In genomic region chr7:98284335-98285036, GRCh38 we compare ENCODE assay signal across 8 cellular contexts. TPM values are rescaled to one million over a fixed set of nuclear protein-coding genes. Genes with fewer than 3 reads are reported as not detected.
A peak's percentile ranks its signal among the peaks of the same experiment; 100 is the strongest.
DNase-seq lines count a peak whose midpoint lies in the region; ATAC-seq and TF ChIP-seq lines count a peak whose summit lies in the region.

No MANE protein-coding gene starts in this region.

- DNase-seq in HFFc6 = peak; percentile 85
- no peak for DNase-seq in activated T-helper 2 cell treated with anti-CD3 and anti-CD28 coated beads, Interferon-gamma antibody, Interleukin-2, Interleukin-4, amounts not matched to agents 10 μg/mL and 5 μg/mL and 100 μg/mL, durations not matched to agents 14 hours and 24 hours and 36 hours (ENCODE audit: low spot score)
- DNase-seq in cardiac septum (ENCODE audit: low spot score) = peak; percentile 92
- peak; percentile 94 for DNase-seq in posterior vena cava (ENCODE audit: low spot score)
- DNase-seq in GM10248 (ENCODE audit: extremely low spot score) = no peak
- no peak for DNase-seq in stimulated activated naive CD4-positive, alpha-beta T cell (lab: John Stamatoyannopoulos, UW)
- DNase-seq in stimulated activated CD4-positive, alpha-beta T cell treated with anti-CD3 and anti-CD28 coated beads, Interleukin-4, amount 100 ng/mL, for 4 hours = no peak

- intact Hi-C loops in activated T-helper 2 cell treated with anti-CD3 and anti-CD28 coated beads, Interferon-gamma antibody, Interleukin-2, Interleukin-4, amounts not matched to agents 10 μg/mL and 5 μg/mL and 100 μg/mL, durations not matched to agents 14 hours and 24 hours and 36 hours (cut with micrococcal nuclease) = loop anchor here (5.0 to 10.0 kb wide), 2 partner anchors 118 to 180 kb away; partner anchors contain the start of genes BAIAP2L1 and LMTK2
- intact Hi-C loops in cardiac septum (cut with DNase I) (no loop called here), posterior vena cava (cut with DNase I) (no loop called here)

- peak overlapping the region; percentile 96 for H3K4me3 Mint-ChIP-seq in HFFc6
- peak overlapping the region; percentile 8 for H3K4me3 Mint-ChIP-seq in activated T-helper 2 cell treated with anti-CD3 and anti-CD28 coated beads, Interferon-gamma antibody, Interleukin-2, Interleukin-4, amounts not matched to agents 10 μg/mL and 5 μg/mL and 100 μg/mL, durations not matched to agents 14 hours and 24 hours and 36 hours (ENCODE audit: low read depth)

- H3K4me1 Mint-ChIP-seq in HFFc6 (ENCODE audit: low read depth) = peaks cover 54% of the 10 kb centered on the region
- H3K4me1 Mint-ChIP-seq in activated T-helper 2 cell treated with anti-CD3 and anti-CD28 coated beads, Interferon-gamma antibody, Interleukin-2, Interleukin-4, amounts not matched to agents 10 μg/mL and 5 μg/mL and 100 μg/mL, durations not matched to agents 14 hours and 24 hours and 36 hours (ENCODE audit: low read depth) = peaks cover 13% of the 10 kb centered on the region

- peaks cover 16% of the 10 kb centered on the region for H3K27me3 Mint-ChIP-seq in HFFc6 (ENCODE audit: insufficient read depth)
- H3K27me3 Mint-ChIP-seq in activated T-helper 2 cell treated with anti-CD3 and anti-CD28 coated beads, Interferon-gamma antibody, Interleukin-2, Interleukin-4, amounts not matched to agents 10 μg/mL and 5 μg/mL and 100 μg/mL, durations not matched to agents 14 hours and 24 hours and 36 hours (ENCODE audit: low read depth) = no peaks in the 10 kb centered on the region

- POLR2A ChIA-PET in GM10248 (lab: Yijun Ruan, JAX) = no interaction called here

- H3K9me3 Mint-ChIP-seq in HFFc6 = no peaks in the 10 kb centered on the region
- no peaks in the 10 kb centered on the region for H3K9me3 Mint-ChIP-seq in activated T-helper 2 cell treated with anti-CD3 and anti-CD28 coated beads, Interferon-gamma antibody, Interleukin-2, Interleukin-4, amounts not matched to agents 10 μg/mL and 5 μg/mL and 100 μg/mL, durations not matched to agents 14 hours and 24 hours and 36 hours

- TF ChIP-seq CTCF in HFFc6 (IDR thresholded peaks at IDR 0.05) = peak; percentile 44; the same call in 1 of the 2 replicates
- no peak for TF ChIP-seq CTCF in GM10248 (IDR thresholded peaks at IDR 0.05; ENCODE audit: control extremely low read depth, extremely low read depth, low read depth, missing control alignments)

- CTCF ChIA-PET in GM10248 (lab: Yijun Ruan, JAX) = interaction anchor here (1.2 kb wide), 1 partner anchor 116 kb away, joined by 3 read pairs; the partner anchor contains the start of gene BAIAP2L1

- peak overlapping the region; percentile 99 for H3K27ac Mint-ChIP-seq in HFFc6
- peak overlapping the region; percentile 22 for H3K27ac Mint-ChIP-seq in activated T-helper 2 cell treated with anti-CD3 and anti-CD28 coated beads, Interferon-gamma antibody, Interleukin-2, Interleukin-4, amounts not matched to agents 10 μg/mL and 5 μg/mL and 100 μg/mL, durations not matched to agents 14 hours and 24 hours and 36 hours

- H3K36me3 Mint-ChIP-seq in HFFc6 (ENCODE audit: low read depth) = peaks cover 30% of the 10 kb centered on the region
- H3K36me3 Mint-ChIP-seq in activated T-helper 2 cell treated with anti-CD3 and anti-CD28 coated beads, Interferon-gamma antibody, Interleukin-2, Interleukin-4, amounts not matched to agents 10 μg/mL and 5 μg/mL and 100 μg/mL, durations not matched to agents 14 hours and 24 hours and 36 hours (ENCODE audit: low read depth) = peaks cover 16% of the 10 kb centered on the region

- no peak for ATAC-seq in HG02610 (IDR thresholded peaks at IDR 0.05; ENCODE audit: unreplicated experiment)

RNA-seq across cellular contexts. Expression of gene BRI3, which starts 3.0 kb away (rescaled TPM):
- 100 to 1,000 TPM; 288 to 304 (median 295) TPM for total RNA-seq in HFFc6 (2021; fragmentation: NEBNext Ultra II Directional; extraction: Animal tissue kit (Norgen Biotek cat#: 25700))
- total RNA-seq in activated T-helper 2 cell treated with anti-CD3 and anti-CD28 coated beads, Interferon-gamma antibody, Interleukin-2, Interleukin-4, amounts not matched to agents 10 μg/mL and 5 μg/mL and 100 μg/mL, durations not matched to agents 14 hours and 24 hours and 36 hours = 63.6 and 67.6 TPM in 2 replicates
- 162 TPM for total RNA-seq in cardiac septum
- total RNA-seq in posterior vena cava = 100 to 1,000 TPM; 183 to 193 TPM

RNA-seq across cellular contexts. Expression of gene TECPR1, which starts 32.5 kb away (rescaled TPM):
- total RNA-seq in HFFc6 (2021; fragmentation: NEBNext Ultra II Directional; extraction: Animal tissue kit (Norgen Biotek cat#: 25700)) = 10 to 100 TPM; 25.6 to 35.6 (median 29.3) TPM
- 45.4 and 45.8 TPM in 2 replicates for total RNA-seq in activated T-helper 2 cell treated with anti-CD3 and anti-CD28 coated beads, Interferon-gamma antibody, Interleukin-2, Interleukin-4, amounts not matched to agents 10 μg/mL and 5 μg/mL and 100 μg/mL, durations not matched to agents 14 hours and 24 hours and 36 hours
- 16.6 TPM for total RNA-seq in cardiac septum
- 10 to 100 TPM; 29.7 to 36.7 TPM for total RNA-seq in posterior vena cava

Comparison
In these comparisons a context has a peak if more than half of its experiments do, and no peak if none do; other contexts are left out.
1. DNase-seq: peak in HFFc6 (single experiment), cardiac septum (single experiment) and posterior vena cava (single experiment); none in activated T-helper 2 cell treated with anti-CD3 and anti-CD28 coated beads, Interferon-gamma antibody, Interleukin-2, Interleukin-4, amounts not matched to agents 10 μg/mL and 5 μg/mL and 100 μg/mL, durations not matched to agents 14 hours and 24 hours and 36 hours (single experiment), GM10248 (single experiment), stimulated activated naive CD4-positive, alpha-beta T cell (0 of 6) and stimulated activated CD4-positive, alpha-beta T cell treated with anti-CD3 and anti-CD28 coated beads, Interleukin-4, amount 100 ng/mL, for 4 hours (0 of 2).